8 cellular contexts compared by ENCODE assay signal in genomic region chr19:18173572-18174294, GRCh38. TPM values are rescaled to one million over a fixed set of nuclear protein-coding genes. Genes with fewer than 3 reads are reported as not detected.
A peak's percentile ranks its signal among the peaks of the same experiment; 100 is the strongest.
DNase-seq lines count a peak whose midpoint lies in the region; ATAC-seq, FAIRE-seq and TF ChIP-seq lines count a peak whose summit lies in the region.

TSS of gene IFI30 (plus strand) at chr19:18173813. CDS start at chr19:18173842, 29 bp downstream.

- WGBS in K562 (ENCODE audit: insufficient coverage, low coverage, missing lambda C conversion rate), result 2% methylated on average over 35 of the region's 47 CpGs
- WGBS in smooth muscle cell (ENCODE audit: low lambda C conversion rate), result 4% methylated on average over 39 of the region's 47 CpGs

- H3K79me2 ChIP-seq in K562 (ENCODE audit: control insufficient read depth, insufficient read depth, low read length) (peaks cover 15% of the 10 kb centered on the region), smooth muscle cell (ENCODE audit: low read depth) (no peaks in the 10 kb centered on the region)

- H3K36me3 ChIP-seq in K562 (ENCODE audit: control insufficient read depth, insufficient read depth, low read length) (peaks cover 49% of the 10 kb centered on the region; the same call in 2 of the 3 replicates), iPS-20b (ENCODE audit: insufficient read depth, low read depth, low read length) (peaks cover 7% of the 10 kb centered on the region; the same call in 1 of the 2 replicates), smooth muscle cell (ENCODE audit: low read depth) (no peaks in the 10 kb centered on the region)

- no peaks in the 10 kb centered on the region for H3F3A ChIP-seq in smooth muscle cell (ENCODE audit: low read depth)

- no peaks in the 10 kb centered on the region for H4K20me1 ChIP-seq in K562 (replicated peaks; ENCODE audit: control insufficient read depth, insufficient read depth, low read length)
- no peaks in the 10 kb centered on the region for H4K20me1 ChIP-seq in smooth muscle cell (ENCODE audit: low read depth)

- H3K9me3 ChIP-seq in K562 (replicated peaks; ENCODE audit: control insufficient read depth, insufficient read depth, low read depth, low read length), result no peaks in the 10 kb centered on the region
- H3K9me3 ChIP-seq in iPS-20b (ENCODE audit: insufficient read depth, low read depth, low read length), result no peaks in the 10 kb centered on the region
- H3K9me3 ChIP-seq in smooth muscle cell (replicated peaks; ENCODE audit: low read depth), result no peaks in the 10 kb centered on the region

- no peaks in the 10 kb centered on the region for H3K9me1 ChIP-seq in K562 (ENCODE audit: control insufficient read depth, insufficient read depth, low read length)

- DNase-seq in DMS79 treated with DMSO at 0.1 percent for 48 hours (lab: John Stamatoyannopoulos, UW), result peak; percentile 81
- peak; percentile 88 for DNase-seq in KBM-7
- DNase-seq in SW480 (ENCODE audit: low spot score), result peak; percentile 87
- DNase-seq in K562 (ENCODE audit: extremely low read depth in 1 of 4, low spot score in 3 of 4), result peak; percentile 85 to 96 (median 92)
- DNase-seq in smooth muscle cell (lab: John Stamatoyannopoulos, UW; ENCODE audit: unreplicated experiment), result no peak
- DNase-seq in HCEC 1CT, result no peak

- in situ Hi-C loops in KBM-7 (cut with MboI; ENCODE audit: low pct_unique_long_range_greater_than_20kb, low sequenced_read_pairs) (no loop called here), K562 (cut with MboI) (no loop called here)

- H3K4me1 ChIP-seq in K562 (replicated peaks in 1 of 2; ENCODE audit: control insufficient read depth in 2 of 2, insufficient read depth in 2 of 2, low read length in 2 of 2), result peaks cover 14 to 36% of the 10 kb centered on the region in 2 experiments
- H3K4me1 ChIP-seq in iPS-20b (ENCODE audit: insufficient read depth, low read length), result no peaks in the 10 kb centered on the region; the same call in 1 of the 2 replicates
- no peaks in the 10 kb centered on the region for H3K4me1 ChIP-seq in smooth muscle cell (ENCODE audit: low read depth)

- H3K4me2 ChIP-seq in K562 (ENCODE audit: insufficient read depth, low read length) (peak within 1 kb of the TSS; percentile 88), smooth muscle cell (peak within 1 kb of the TSS; percentile 90)

- 0 out of 2 replicates have a peak, but pooled peaks have one; percentile 10 for TF ChIP-seq EP300 in K562 (IDR thresholded peaks at IDR 0.05; ENCODE audit: low read length)

- CTCF ChIA-PET in K562 (lab: Yijun Ruan, JAX; ENCODE audit: low intra/inter-chr PET ratio), result no interaction called here

- H3K27ac ChIP-seq in K562 (ENCODE audit: extremely low read depth, low read depth, low read length) (peak within 1 kb of the TSS; percentile 56), iPS-20b (ENCODE audit: low read length) (no peak within 1 kb of the TSS), smooth muscle cell (ENCODE audit: low read depth) (no peak within 1 kb of the TSS)

- H3K9ac ChIP-seq in K562 (ENCODE audit: insufficient read depth in 1 of 2, low read depth in 2 of 2, low read length in 2 of 2) (peak within 1 kb of the TSS; percentile 60 to 97), iPS-20b (ENCODE audit: low read depth, low read length) (peak within 1 kb of the TSS; percentile 23; the same call in 1 of the 2 replicates), smooth muscle cell (ENCODE audit: low read depth) (no peak within 1 kb of the TSS)

- intact Hi-C loops in K562 (cut with micrococcal nuclease), result no loop called here

- ATAC-seq in GM21515 (IDR thresholded peaks at IDR 0.05; ENCODE audit: unreplicated experiment) (peak; percentile 35), K562 (peak; percentile 90)

- TSS peak; percentile 72 for BruUV-seq in K562 (replicated peaks; lab: Mats Ljungman, UMichigan)

- TF ChIP-seq POLR2A in K562 (conservative IDR thresholded peaks at IDR 0.05), result peak; percentile 87

- H3K4me3 ChIP-seq in K562 (peak within 1 kb of the TSS; percentile 51), iPS-20b (ENCODE audit: low read length) (peak within 1 kb of the TSS; percentile 65), smooth muscle cell (peak within 1 kb of the TSS; percentile 55)

- TF ChIP-seq CTCF in K562 (IDR thresholded peaks at IDR 0.05 in 2 of 3, conservative IDR thresholded peaks at IDR 0.05 in 1 of 3; ENCODE audit: insufficient read depth in 2 of 3, low read depth in 1 of 3, low read length in 3 of 3), result no peak
- TF ChIP-seq CTCF in smooth muscle cell (IDR thresholded peaks at IDR 0.05; ENCODE audit: borderline replicate concordance, insufficient read depth, poor library complexity, severe bottlenecking), result no peak

- no peaks in the 10 kb centered on the region for H3K27me3 ChIP-seq in K562 (ENCODE audit: control insufficient read depth in 2 of 2, insufficient read depth in 2 of 2, low read length in 2 of 2)
- H3K27me3 ChIP-seq in iPS-20b (ENCODE audit: insufficient read depth, low read length), result peaks cover 21% of the 10 kb centered on the region
- peaks cover 11% of the 10 kb centered on the region for H3K27me3 ChIP-seq in smooth muscle cell (ENCODE audit: low read depth)

- TF ChIP-seq RAD21 in K562 (CRISPR knock-in tag; conservative IDR thresholded peaks at IDR 0.05 in 1 of 2, IDR thresholded peaks at IDR 0.05 in 1 of 2), result no peak

- FAIRE-seq in K562 (lab: Jason Lieb, UNC), result peak; percentile 77

- POLR2A ChIA-PET in K562 (lab: Yijun Ruan, JAX), result interaction anchor here (0.6 to 1.2 kb wide), 8 partner anchors 9 to 145 kb away, joined by 3 to 6 read pairs (median 4); partner anchors contain the start of gene RAB3A

- H2AFZ ChIP-seq in K562 (ENCODE audit: low read depth, low read length) (peak within 1 kb of the TSS; percentile 88), smooth muscle cell (ENCODE audit: low read depth) (peak within 1 kb of the TSS; percentile 70)

TF ChIP-seq in K562, 482 proteins besides CTCF, POLR2A, EP300 and RAD21 (continues in another document):
- TF ChIP-seq ZNF511 (CRISPR knock-in tag; IDR thresholded peaks at IDR 0.05) (no peak), ZNF165 (CRISPR knock-in tag; IDR thresholded peaks at IDR 0.05; ENCODE audit: borderline replicate concordance) (no peak), BCOR (IDR thresholded peaks at IDR 0.05) (no peak), NBN (IDR thresholded peaks at IDR 0.05; ENCODE audit: low read depth) (0 out of 2 replicates have a peak, but pooled peaks have one; percentile 19), ZBTB2 (IDR thresholded peaks at IDR 0.05) (0 out of 2 replicates have a peak, but pooled peaks have one; percentile 54), MXI1 (IDR thresholded peaks at IDR 0.05; ENCODE audit: low read depth, low read length) (peak; percentile 36; the same call in 1 of the 2 replicates), TAF1 (IDR thresholded peaks at IDR 0.05; ENCODE audit: control insufficient read depth, extremely low read depth, insufficient read depth, low read length, severe bottlenecking) (peak; percentile 76), BHLHE40 (IDR thresholded peaks at IDR 0.05; ENCODE audit: low read length) (peak; percentile 93), ZFX (CRISPR knock-in tag; IDR thresholded peaks at IDR 0.05) (peak; percentile 50), ZNF224 (CRISPR knock-in tag; IDR thresholded peaks at IDR 0.05) (no peak)

RNA-seq across cellular contexts. Expression of gene IFI30, which starts in this region (rescaled TPM):
- 38.5 and 88.6 TPM in 2 replicates for total RNA-seq in K562 (2011; cell fraction: chromatin; rRNA removed; ENCODE audit: low replicate concordance)
- 187 and 195 TPM in 2 replicates for total RNA-seq in K562 (2011; cell fraction: nucleolus; rRNA removed)
- 104 and 132 TPM in 2 replicates for total RNA-seq in K562 (2011; cell fraction: nucleoplasm; rRNA removed)
- total RNA-seq in K562 (2014; rRNA removed) (109 and 168 TPM in 2 replicates), K562 (2014; rRNA removed; fragmentation: Illumina TruSeq; extraction: Trizol) (56.6 and 63.7 TPM in 2 replicates), K562 (2015; rRNA removed; fragmentation: Illumina TruSeq; extraction: Trizol) (74.3 and 78.9 TPM in 2 replicates), K562 (2021) (103 and 119 TPM in 2 replicates), smooth muscle cell (0.67 and 2.9 TPM in 2 replicates)
- polyA plus RNA-seq in K562 (2011; rRNA removed) (68.3 and 111 TPM in 2 replicates), K562 (2014; fragmentation: Illumina TruSeq; extraction: Trizol) (108 and 148 TPM in 2 replicates), K562 (2014; fragmentation: Nextera tagmentation; extraction: Ambion mirVana) (100 to 1,000 TPM; 343 to 430 TPM), K562 (2014; rRNA removed) (129 and 166 TPM in 2 replicates), smooth muscle cell (0.64 and 0.87 TPM in 2 replicates)
- 119 and 287 TPM in 2 replicates for polyA plus RNA-seq in K562 (2011; cell fraction: cytosol; rRNA removed)
- polyA plus RNA-seq in K562 (2011; cell fraction: nucleus; rRNA removed), result 39.3 and 70.8 TPM in 2 replicates
- 58.1 and 113 TPM in 2 replicates for polyA plus RNA-seq in K562 (2012)
- polyA minus RNA-seq in K562 (2011; rRNA and poly(A)+ RNA removed), result 52.6 and 94.8 TPM in 2 replicates
- polyA minus RNA-seq in K562 (2011; cell fraction: cytosol; rRNA and poly(A)+ RNA removed), result 53.2 and 63.4 TPM in 2 replicates
- 10.0 and 11.3 TPM in 2 replicates for polyA minus RNA-seq in K562 (2011; cell fraction: nucleus; rRNA and poly(A)+ RNA removed)

Comparison
In these comparisons a context has a peak if more than half of its experiments do, and no peak if none do; other contexts are left out.
1. RNA of gene IFI30 (total RNA-seq): 38.5 to 195 TPM in K562; 0.67 to 2.9 TPM in smooth muscle cell; every median in the first group is over 10 times any median in the second.
2. RNA of gene IFI30 (polyA plus RNA-seq): 39.3 to 430 TPM in K562; 0.64 to 0.87 TPM in smooth muscle cell; every median in the first group is over 10 times any median in the second.
3. DNase-seq: peak in DMS79 treated with DMSO at 0.1 percent for 48 hours (single experiment), KBM-7 (single experiment), SW480 (single experiment) and K562 (4 of 4); none in smooth muscle cell (single experiment) and HCEC 1CT (single experiment).
4. Peak in every context shown above with its lines, with median percentiles within 50 percentile points of each other: H3K4me3 ChIP-seq.